ENCODE assay signal across 20 cellular contexts in the genomic region with DNA sequence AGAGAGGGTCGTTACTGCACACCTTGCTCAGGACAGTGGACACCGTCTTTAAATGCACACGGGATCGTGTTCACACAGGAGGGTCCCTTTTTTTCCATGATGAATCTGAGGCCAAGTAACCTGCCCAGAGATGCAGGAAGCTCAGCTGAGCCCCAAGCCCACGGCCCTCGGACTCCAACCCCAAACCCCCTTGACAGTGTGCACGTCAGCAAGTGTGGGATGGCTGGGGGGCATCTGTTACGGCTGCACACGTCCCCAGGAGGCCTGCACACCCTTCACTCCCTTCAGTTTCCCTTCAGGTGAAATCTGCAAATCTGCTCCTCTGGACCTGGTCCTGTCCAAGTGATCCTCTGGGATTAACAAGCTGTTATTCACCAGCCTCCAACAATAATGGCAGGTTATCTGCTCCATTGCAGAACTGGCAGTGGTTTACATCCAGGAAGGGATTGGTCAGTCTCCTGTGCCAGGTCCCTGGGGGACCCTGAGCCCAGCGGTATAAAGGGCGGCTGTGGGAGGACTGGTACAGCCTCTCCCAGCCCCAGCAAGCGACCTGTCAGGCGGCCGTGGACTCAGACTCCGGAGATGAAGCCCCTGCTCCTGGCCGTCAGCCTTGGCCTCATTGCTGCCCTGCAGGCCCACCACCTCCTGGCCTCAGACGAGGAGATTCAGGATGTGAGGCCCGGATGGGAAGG. TPM values are rescaled to one million over a fixed set of nuclear protein-coding genes. Genes with fewer than 3 reads are reported as not detected.
DNase-seq lines count a peak whose midpoint lies in the region; ATAC-seq, FAIRE-seq and TF ChIP-seq lines count a peak whose summit lies in the region.
"Had no signal": no experiment of that assay in that cellular context is flagged by ENCODE, and none has a peak within 500 bp of the region (broad histone marks: within the 10 kb centered on the region; RNA-seq: fewer than 3 reads in every experiment).

A gene (plus strand): TSS at position 525 of the 692 bp plus-strand sequence. CDS start 58 bp downstream, at position 583.

- ATAC-seq in activated CD8-positive, alpha-beta memory T cell treated with anti-CD3 and anti-CD28 coated beads, Interleukin-2, amount 10 ng/mL, durations not matched to agents 7 days and 5 days = no peak

- H3K9me2 ChIP-seq in GM23248 (ENCODE audit: insufficient read depth) = no peaks in the 10 kb centered on the region

- WGBS in stomach, 5 donors = 77 to 81% (median 79%) methylated on average over 18 of the region's 18 CpGs
- 74 to 78% methylated on average over 14 to 18 of the region's 18 CpGs for WGBS in GM23248 (ENCODE audit: low coverage in 1 of 2, low lambda C conversion rate in 2 of 2, missing lambda C conversion rate in 2 of 2), 2 experiments

- H3K9me3 ChIP-seq in stomach (no peaks in the 10 kb centered on the region), kidney (ENCODE audit: control insufficient read depth in 1 of 2, low read length in 2 of 2) (no peaks in the 10 kb centered on the region), GM23248 (ENCODE audit: low read depth) (no peaks in the 10 kb centered on the region)

- no peaks in the 10 kb centered on the region for H3K9me3 Mint-ChIP-seq in activated CD8-positive, alpha-beta memory T cell treated with anti-CD3 and anti-CD28 coated beads, Interleukin-2, amount 10 ng/mL, durations not matched to agents 7 days and 5 days (ENCODE audit: low read depth)
- H3K9me3 Mint-ChIP-seq in nephron progenitor cell = peaks cover 10% of the 10 kb centered on the region
- H3K9me3 Mint-ChIP-seq: HFFc6 had no signal

- H3F3A ChIP-seq in GM23248 (ENCODE audit: insufficient read depth) = no peaks in the 10 kb centered on the region

- H3K36me3 Mint-ChIP-seq in activated CD8-positive, alpha-beta memory T cell treated with anti-CD3 and anti-CD28 coated beads, Interleukin-2, amount 10 ng/mL, durations not matched to agents 7 days and 5 days = no peaks in the 10 kb centered on the region
- no peaks in the 10 kb centered on the region for H3K36me3 Mint-ChIP-seq in nephron progenitor cell (ENCODE audit: low read depth)

- H3K4me3 Mint-ChIP-seq in activated CD8-positive, alpha-beta memory T cell treated with anti-CD3 and anti-CD28 coated beads, Interleukin-2, amount 10 ng/mL, durations not matched to agents 7 days and 5 days = no peak within 1 kb of the TSS
- H3K4me3 Mint-ChIP-seq in nephron progenitor cell = no peak within 1 kb of the TSS
- H3K4me3 Mint-ChIP-seq: HFFc6 had no signal

- TF ChIP-seq POLR2A in stomach (IDR thresholded peaks at IDR 0.05) = no peak

- H3K79me2 ChIP-seq in GM23248 (ENCODE audit: insufficient read depth) = no peaks in the 10 kb centered on the region

- H3K27me3 Mint-ChIP-seq in activated CD8-positive, alpha-beta memory T cell treated with anti-CD3 and anti-CD28 coated beads, Interleukin-2, amount 10 ng/mL, durations not matched to agents 7 days and 5 days = peaks cover 19% of the 10 kb centered on the region
- peaks cover 5% of the 10 kb centered on the region for H3K27me3 Mint-ChIP-seq in nephron progenitor cell (ENCODE audit: low read depth, poor library complexity)

- H4K20me1 ChIP-seq in GM23248 (ENCODE audit: insufficient read depth) = no peaks in the 10 kb centered on the region

- H2AFZ ChIP-seq in GM23248 = no peak within 1 kb of the TSS

- TF ChIP-seq CTCF in nephron progenitor cell (IDR thresholded peaks at IDR 0.05) (no peak), stomach (IDR thresholded peaks at IDR 0.05) (no peak), kidney (IDR thresholded peaks at IDR 0.05; ENCODE audit: borderline replicate concordance, extremely low read depth, insufficient read depth) (no peak)

- H3K27ac Mint-ChIP-seq in activated CD8-positive, alpha-beta memory T cell treated with anti-CD3 and anti-CD28 coated beads, Interleukin-2, amount 10 ng/mL, durations not matched to agents 7 days and 5 days = no peak within 1 kb of the TSS
- peak within 1 kb of the TSS; percentile 17 for H3K27ac Mint-ChIP-seq in nephron progenitor cell
- H3K27ac Mint-ChIP-seq: HFFc6 had no signal

- in situ Hi-C loops in GM23248 (cut with MboI) = no loop called here

- CTCF ChIA-PET in activated CD8-positive, alpha-beta memory T cell treated with anti-CD3 and anti-CD28 coated beads, Interleukin-2, amount 10 ng/mL, durations not matched to agents 7 days and 5 days (lab: Charles Lee) = no interaction called here

- no peaks in the 10 kb centered on the region for H3K4me1 ChIP-seq in stomach
- H3K4me1 ChIP-seq in kidney (ENCODE audit: control insufficient read depth in 1 of 2, insufficient read depth in 1 of 2, low read depth in 1 of 2, low read length in 2 of 2) = no peaks in the 10 kb centered on the region
- no peaks in the 10 kb centered on the region for H3K4me1 ChIP-seq in GM23248 (ENCODE audit: insufficient read depth)

- DNase-seq in activated CD8-positive, alpha-beta memory T cell treated with anti-CD3 and anti-CD28 coated beads for 24 hours = peak; percentile 33
- DNase-seq in activated CD8-positive, alpha-beta memory T cell treated with anti-CD3 and anti-CD28 coated beads, Interleukin-2, amount 50 U/mL, for 4 hours = no peak
- peak; percentile 21 for DNase-seq in activated CD8-positive, alpha-beta memory T cell treated with anti-CD3 and anti-CD28 coated beads, Interleukin-2, amount 10 ng/mL, durations not matched to agents 7 days and 5 days
- DNase-seq in nephron progenitor cell (no peak), stomach (peak; percentile 13), kidney (no peak), GM23248 (no peak)
- no peak for DNase-seq in activated CD4-positive, alpha-beta T cell treated with anti-CD3 and anti-CD28 coated beads, Interleukin-2, amount 50 U/mL, for 48 hours
- DNase-seq: GDM1; HFFc6; KBM-7; MV-4-11; NCI-H1417; NCI-H187 treated with DMSO at 0.1 percent for 48 hours; NK-92 treated with Interleukin-12 subunit alpha and Interleukin-12 subunit beta, amount 100 ng/mL, for 24 hours; RPMI8226 had no signal

- no peaks in the 10 kb centered on the region for H3K36me3 ChIP-seq in stomach
- no peaks in the 10 kb centered on the region for H3K36me3 ChIP-seq in kidney (ENCODE audit: control insufficient read depth in 1 of 2, insufficient read depth in 2 of 2, low read length in 2 of 2)
- no peaks in the 10 kb centered on the region for H3K36me3 ChIP-seq in GM23248 (ENCODE audit: low read depth)

- H3K4me1 Mint-ChIP-seq in activated CD8-positive, alpha-beta memory T cell treated with anti-CD3 and anti-CD28 coated beads, Interleukin-2, amount 10 ng/mL, durations not matched to agents 7 days and 5 days = peaks cover 5% of the 10 kb centered on the region
- H3K4me1 Mint-ChIP-seq in nephron progenitor cell = peaks cover 55% of the 10 kb centered on the region

- no peak for FAIRE-seq in kidney (lab: Jason Lieb, UNC)
- FAIRE-seq: GM12891, GM18507 had no signal

- H3K4me3 ChIP-seq in stomach (no peak within 1 kb of the TSS), kidney (ENCODE audit: low read length in 2 of 2) (no peak within 1 kb of the TSS), GM23248 (no peak within 1 kb of the TSS)

- H3K9ac ChIP-seq in kidney (ENCODE audit: low read length in 2 of 2) = no peak within 1 kb of the TSS
- H3K9ac ChIP-seq in GM23248 = no peak within 1 kb of the TSS

- H3K27ac ChIP-seq in stomach = no peak within 1 kb of the TSS
- H3K27ac ChIP-seq in kidney (ENCODE audit: low read depth in 2 of 2, low read length in 2 of 2) = no peak within 1 kb of the TSS
- H3K27ac ChIP-seq in GM23248 = no peak within 1 kb of the TSS

- H3K4me2 ChIP-seq in GM23248 (ENCODE audit: unreplicated experiment) = no peak within 1 kb of the TSS

- no peak for TF ChIP-seq EP300 in stomach (IDR thresholded peaks at IDR 0.05)

- H3K27me3 ChIP-seq in stomach = peaks cover 0 to 59% (median 16%) of the 10 kb centered on the region in 3 donors
- H3K27me3 ChIP-seq in GM23248 (replicated peaks; ENCODE audit: insufficient read depth) = peaks cover 26% of the 10 kb centered on the region; the same call in 1 of the 2 replicates

- intact Hi-C loops in stomach (cut with DNase I; ENCODE audit: low total_unique reads) (no loop called here), kidney (cut with DNase I) (no loop called here)

RNA-seq across cellular contexts. Expression of the gene that starts here (rescaled TPM):
- not detected for total RNA-seq in activated CD8-positive, alpha-beta memory T cell treated with anti-CD3 and anti-CD28 coated beads, Interleukin-2, amount 10 ng/mL, durations not matched to agents 7 days and 5 days
- total RNA-seq in stomach (not detected), kidney (not detected)
- polyA plus RNA-seq in stomach (not detected), kidney (ENCODE audit: insufficient read depth, low read depth, low replicate concordance) (not detected), GM23248 (2016; fragmentation: Nextera tagmentation; extraction: Ambion mirVana) (not detected in 2 replicates)
- total RNA-seq in GM23248 (2014; rRNA removed; shearing (Covaris generic)) = not detected in 2 replicates
- total RNA-seq: H4 had no signal
- polyA plus RNA-seq: BJ had no signal

Comparison
In these comparisons a context has a peak if more than half of its experiments do, and no peak if none do; other contexts are left out.
1. Peak in DNase-seq in activated CD8-positive, alpha-beta memory T cell treated with anti-CD3 and anti-CD28 coated beads, Interleukin-2, amount 10 ng/mL, durations not matched to agents 7 days and 5 days; RNA of the gene not detected or under 1 TPM.
2. Peak in DNase-seq in stomach; RNA of the gene not detected or under 1 TPM.